ENCODE assay signal across 12 cellular contexts in the genomic region with DNA sequence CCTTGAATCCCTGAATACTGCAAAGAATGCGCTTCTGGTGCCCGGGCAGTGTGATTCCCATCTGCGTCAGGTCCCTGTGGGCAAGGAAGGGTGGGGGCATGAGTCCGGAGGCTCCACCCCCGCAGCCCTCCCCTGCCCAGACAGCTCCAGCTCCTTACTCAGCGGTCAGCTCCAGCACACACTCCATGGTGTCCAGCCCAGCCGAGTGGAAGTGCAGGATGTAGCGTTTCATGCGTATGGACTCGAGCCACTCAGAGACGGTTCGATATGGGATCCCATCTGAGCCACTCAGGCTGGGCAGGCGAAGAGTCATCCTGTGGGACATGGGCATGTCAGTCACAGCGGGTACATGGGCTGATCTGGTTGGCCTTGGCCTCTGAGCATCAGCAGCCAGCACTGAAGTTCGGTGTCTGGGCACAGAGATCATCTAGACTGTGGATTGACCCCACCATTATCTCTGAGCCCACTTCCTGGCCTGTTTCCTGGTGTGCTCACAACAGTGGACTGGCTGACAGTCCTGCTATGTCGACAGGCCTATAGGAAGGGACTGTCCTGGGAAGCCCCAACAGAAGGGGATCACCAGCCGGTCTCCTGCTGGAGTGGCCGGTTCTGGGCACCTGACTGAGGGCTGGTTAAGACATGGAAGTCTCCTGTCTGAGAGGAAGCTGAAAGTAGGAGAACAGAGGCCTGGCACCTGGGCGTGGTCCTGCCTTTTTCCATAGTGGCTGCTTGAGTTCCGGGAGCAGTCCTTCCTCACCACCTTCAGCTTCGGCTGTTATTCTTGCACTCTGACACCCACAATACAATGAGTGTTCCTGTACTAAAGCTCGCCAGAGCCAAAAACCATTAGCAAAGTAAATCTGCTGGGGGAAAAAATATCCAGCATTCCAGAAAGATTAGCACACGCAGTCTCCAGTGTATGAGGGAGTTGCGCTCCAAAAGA. TPM values are rescaled to one million over a fixed set of nuclear protein-coding genes. Genes with fewer than 3 reads are reported as not detected.
A peak's percentile ranks its signal among the peaks of the same experiment; 100 is the strongest.
DNase-seq lines count a peak whose midpoint lies in the region; ATAC-seq and TF ChIP-seq lines count a peak whose summit lies in the region.
"Had no signal": no experiment of that assay in that cellular context is flagged by ENCODE, and none has a peak within 500 bp of the region (broad histone marks: within the 10 kb centered on the region; RNA-seq: fewer than 3 reads in every experiment).

No MANE protein-coding gene starts in this region.

- DNase-seq in GM03348 (ENCODE audit: low spot score) (peak; percentile 83), body of pancreas (peak in 2 of 4 donors; percentile 40 to 55), right atrium auricular region (ENCODE audit: low spot score) (peak; percentile 89), retinal pigment epithelial cell (ENCODE audit: low read depth) (peak; percentile 70)
- DNase-seq in activated T-helper 2 cell treated with anti-CD3 and anti-CD28 coated beads, Interferon-gamma antibody, Interleukin-2, Interleukin-4, amounts not matched to agents 10 μg/mL and 5 μg/mL and 100 μg/mL, durations not matched to agents 14 hours and 24 hours and 36 hours (ENCODE audit: low spot score) = no peak
- DNase-seq: central memory CD4-positive, alpha-beta T cell; occipital lobe; T-helper 17 cell had no signal

- intact Hi-C loops in body of pancreas (cut with DNase I) = no loop called here
- intact Hi-C loops in activated T-helper 2 cell treated with anti-CD3 and anti-CD28 coated beads, Interferon-gamma antibody, Interleukin-2, Interleukin-4, amounts not matched to agents 10 μg/mL and 5 μg/mL and 100 μg/mL, durations not matched to agents 14 hours and 24 hours and 36 hours (cut with micrococcal nuclease) = no loop called here

- peaks cover 10% of the 10 kb centered on the region for H3K4me1 Mint-ChIP-seq in activated T-helper 2 cell treated with anti-CD3 and anti-CD28 coated beads, Interferon-gamma antibody, Interleukin-2, Interleukin-4, amounts not matched to agents 10 μg/mL and 5 μg/mL and 100 μg/mL, durations not matched to agents 14 hours and 24 hours and 36 hours (ENCODE audit: low read depth)

- H3K36me3 Mint-ChIP-seq in activated T-helper 2 cell treated with anti-CD3 and anti-CD28 coated beads, Interferon-gamma antibody, Interleukin-2, Interleukin-4, amounts not matched to agents 10 μg/mL and 5 μg/mL and 100 μg/mL, durations not matched to agents 14 hours and 24 hours and 36 hours (ENCODE audit: low read depth) = peaks cover 37% of the 10 kb centered on the region

- peaks cover 36% of the 10 kb centered on the region for H3K4me1 ChIP-seq in body of pancreas
- peaks cover 0 to 96% of the 10 kb centered on the region in 2 donors for H3K4me1 ChIP-seq in right atrium auricular region

- no peak overlapping the region for H3K4me3 Mint-ChIP-seq in activated T-helper 2 cell treated with anti-CD3 and anti-CD28 coated beads, Interferon-gamma antibody, Interleukin-2, Interleukin-4, amounts not matched to agents 10 μg/mL and 5 μg/mL and 100 μg/mL, durations not matched to agents 14 hours and 24 hours and 36 hours (ENCODE audit: low read depth)
- H3K4me3 Mint-ChIP-seq: T-helper 17 cell had no signal

- no peak overlapping the region for H3K27ac Mint-ChIP-seq in activated T-helper 2 cell treated with anti-CD3 and anti-CD28 coated beads, Interferon-gamma antibody, Interleukin-2, Interleukin-4, amounts not matched to agents 10 μg/mL and 5 μg/mL and 100 μg/mL, durations not matched to agents 14 hours and 24 hours and 36 hours
- H3K27ac Mint-ChIP-seq: T-helper 17 cell had no signal

- TF ChIP-seq CTCF in body of pancreas (IDR thresholded peaks at IDR 0.05) (no peak), right atrium auricular region (IDR thresholded peaks at IDR 0.05) (no peak), retinal pigment epithelial cell (conservative IDR thresholded peaks at IDR 0.05; ENCODE audit: low read depth, low read length) (no peak)

- peak overlapping the region; percentile 76 to 84 (median 82) for H3K27ac ChIP-seq in body of pancreas
- peak overlapping the region; percentile 77 to 81 for H3K27ac ChIP-seq in right atrium auricular region

- peak; percentile 73 for ATAC-seq in body of pancreas
- ATAC-seq in HG03439 (IDR thresholded peaks at IDR 0.05; ENCODE audit: unreplicated experiment) = no peak
- ATAC-seq in GM21447 (IDR thresholded peaks at IDR 0.05; ENCODE audit: unreplicated experiment) = no peak
- ATAC-seq in HG03432 (IDR thresholded peaks at IDR 0.05; ENCODE audit: unreplicated experiment) = no peak
- ATAC-seq: T-helper 17 cell had no signal

- H3K27me3 Mint-ChIP-seq in activated T-helper 2 cell treated with anti-CD3 and anti-CD28 coated beads, Interferon-gamma antibody, Interleukin-2, Interleukin-4, amounts not matched to agents 10 μg/mL and 5 μg/mL and 100 μg/mL, durations not matched to agents 14 hours and 24 hours and 36 hours (ENCODE audit: low read depth) = no peaks in the 10 kb centered on the region
- H3K27me3 Mint-ChIP-seq: T-helper 17 cell had no signal

- H3K36me3 ChIP-seq in body of pancreas (replicated peaks in 1 of 2; ENCODE audit: insufficient read depth in 1 of 2, low read depth in 2 of 2) (peaks cover 0 to 3% of the 10 kb centered on the region in 2 donors), right atrium auricular region (peaks cover 57% of the 10 kb centered on the region)

- 74 to 78% methylated on average over 20 to 23 of the region's 24 CpGs for WGBS in body of pancreas, 2 donors

- no peak for TF ChIP-seq POLR2A in body of pancreas (IDR thresholded peaks at IDR 0.05)

- no peaks in the 10 kb centered on the region for H3K9me3 Mint-ChIP-seq in activated T-helper 2 cell treated with anti-CD3 and anti-CD28 coated beads, Interferon-gamma antibody, Interleukin-2, Interleukin-4, amounts not matched to agents 10 μg/mL and 5 μg/mL and 100 μg/mL, durations not matched to agents 14 hours and 24 hours and 36 hours

- H3K9me3 ChIP-seq in body of pancreas (no peaks in the 10 kb centered on the region), right atrium auricular region (no peaks in the 10 kb centered on the region)

- no peaks in the 10 kb centered on the region for H3K27me3 ChIP-seq in body of pancreas
- H3K27me3 ChIP-seq in right atrium auricular region = no peaks in the 10 kb centered on the region

- no peak overlapping the region for H3K4me3 ChIP-seq in body of pancreas
- no peak overlapping the region for H3K4me3 ChIP-seq in right atrium auricular region
- H3K4me3 ChIP-seq in retinal pigment epithelial cell (ENCODE audit: low read length) = peak overlapping the region; percentile 7

RNA-seq across cellular contexts. Expression of gene ZYX, which starts 10.6 kb away (rescaled TPM):
- 10 to 100 TPM; 40.2 to 60.6 TPM for total RNA-seq in body of pancreas
- 10 to 100 TPM; 48.3 to 93.7 TPM for total RNA-seq in right atrium auricular region
- 114 and 115 TPM in 2 replicates for total RNA-seq in activated T-helper 2 cell treated with anti-CD3 and anti-CD28 coated beads, Interferon-gamma antibody, Interleukin-2, Interleukin-4, amounts not matched to agents 10 μg/mL and 5 μg/mL and 100 μg/mL, durations not matched to agents 14 hours and 24 hours and 36 hours

RNA-seq across cellular contexts. Expression of gene EPHA1, which starts 16.9 kb away (rescaled TPM):
- total RNA-seq in body of pancreas (10 to 100 TPM in 1 of 2 donors, 1 to 10 TPM in 1; 9.9 to 14.3 TPM), right atrium auricular region (under 1 TPM in 1 of 2 donors, not detected in 1; 0.71 TPM)
- total RNA-seq in activated T-helper 2 cell treated with anti-CD3 and anti-CD28 coated beads, Interferon-gamma antibody, Interleukin-2, Interleukin-4, amounts not matched to agents 10 μg/mL and 5 μg/mL and 100 μg/mL, durations not matched to agents 14 hours and 24 hours and 36 hours = 0.07 and 0.34 TPM in 2 replicates
- total RNA-seq: occipital lobe had no signal

RNA-seq across cellular contexts. Expression of gene FAM131B, which starts 29.2 kb away (rescaled TPM):
- total RNA-seq in body of pancreas (under 1 TPM in 1 of 2 donors, not detected in 1; 0.26 TPM), right atrium auricular region (under 1 TPM; 0.08 to 0.48 TPM)
- total RNA-seq in activated T-helper 2 cell treated with anti-CD3 and anti-CD28 coated beads, Interferon-gamma antibody, Interleukin-2, Interleukin-4, amounts not matched to agents 10 μg/mL and 5 μg/mL and 100 μg/mL, durations not matched to agents 14 hours and 24 hours and 36 hours = 1.3 and 2.0 TPM in 2 replicates

RNA-seq across cellular contexts. Expression of gene TAS2R60, which starts 51.5 kb away (rescaled TPM):
- total RNA-seq in body of pancreas = not detected
- not detected for total RNA-seq in right atrium auricular region
- not detected in 2 replicates for total RNA-seq in activated T-helper 2 cell treated with anti-CD3 and anti-CD28 coated beads, Interferon-gamma antibody, Interleukin-2, Interleukin-4, amounts not matched to agents 10 μg/mL and 5 μg/mL and 100 μg/mL, durations not matched to agents 14 hours and 24 hours and 36 hours
- total RNA-seq: M059J, occipital lobe had no signal
